12 cellular contexts compared by ENCODE assay signal in the genomic region with DNA sequence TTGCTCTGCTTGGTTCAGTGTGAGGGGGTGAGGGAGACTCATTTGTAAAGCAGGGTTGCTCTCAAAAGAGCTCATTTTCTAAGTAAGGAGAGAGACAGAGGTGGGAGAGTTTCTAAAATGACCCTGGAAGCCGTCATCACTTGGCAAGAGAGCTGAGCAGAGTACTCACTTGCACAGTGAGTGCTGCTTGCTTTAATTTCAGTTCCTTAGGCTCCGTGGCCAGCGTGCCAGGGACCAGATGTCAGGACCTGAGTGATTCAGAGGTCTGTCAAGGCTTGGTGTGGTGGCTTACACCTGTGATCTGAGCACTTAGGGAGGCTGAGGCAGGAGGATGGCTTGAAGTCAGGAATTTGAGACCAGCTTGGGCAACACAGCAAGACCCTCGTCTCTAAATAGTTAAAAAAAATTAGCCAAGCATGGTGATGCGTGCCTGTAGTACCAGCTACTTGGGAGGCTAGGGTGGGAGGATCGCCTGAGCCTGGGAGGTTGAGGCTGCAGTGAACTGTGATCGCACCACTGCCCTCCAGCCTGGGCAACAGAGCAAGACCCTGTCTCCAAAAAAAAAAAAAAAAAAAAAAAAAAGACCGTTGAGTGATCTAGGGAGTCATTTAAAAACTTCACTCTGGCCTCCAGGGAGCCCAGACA. TPM values are rescaled to one million over a fixed set of nuclear protein-coding genes. Genes with fewer than 3 reads are reported as not detected.
DNase-seq lines count a peak whose midpoint lies in the region; ATAC-seq and TF ChIP-seq lines count a peak whose summit lies in the region.
"Had no signal": no experiment of that assay in that cellular context is flagged by ENCODE, and none has a peak within 500 bp of the region (broad histone marks: within the 10 kb centered on the region; RNA-seq: fewer than 3 reads in every experiment).

No MANE protein-coding gene starts in this region.

- no peaks in the 10 kb centered on the region for H3K9me3 Mint-ChIP-seq in activated naive CD4-positive, alpha-beta T cell treated with anti-CD3 and anti-CD28 coated beads, Interleukin-2, amount 10 ng/mL, durations not matched to agents 7 days and 5 days
- no peaks in the 10 kb centered on the region for H3K9me3 Mint-ChIP-seq in endodermal cell
- no peaks in the 10 kb centered on the region for H3K9me3 Mint-ChIP-seq in stimulated activated effector memory CD8-positive, alpha-beta T cell treated with anti-CD3 and anti-CD28 coated beads, Interleukin-12 subunit alpha, Interleukin-12 subunit beta, amount 100 ng/mL, for 72 hours

- H3K4me3 ChIP-seq in PC-9, result peak overlapping the region; percentile 62; the same call in 1 of the 2 replicates
- peak overlapping the region; percentile 93 for H3K4me3 ChIP-seq in endodermal cell (ENCODE audit: low read length)

- H3K27ac ChIP-seq in PC-9, result no peak overlapping the region
- no peak overlapping the region for H3K27ac ChIP-seq in endodermal cell (ENCODE audit: low read depth, low read length)
- H3K27ac ChIP-seq: SK-N-MC had no signal

- H3K4me3 Mint-ChIP-seq in activated naive CD4-positive, alpha-beta T cell treated with anti-CD3 and anti-CD28 coated beads, Interleukin-2, amount 10 ng/mL, durations not matched to agents 7 days and 5 days, result peak overlapping the region; percentile 93
- H3K4me3 Mint-ChIP-seq in endodermal cell, result peak overlapping the region; percentile 78
- peak overlapping the region; percentile 93 for H3K4me3 Mint-ChIP-seq in stimulated activated effector memory CD8-positive, alpha-beta T cell treated with anti-CD3 and anti-CD28 coated beads, Interleukin-12 subunit alpha, Interleukin-12 subunit beta, amount 100 ng/mL, for 72 hours

- H2AFZ ChIP-seq in PC-9, result no peak overlapping the region

- H3K27me3 Mint-ChIP-seq in activated naive CD4-positive, alpha-beta T cell treated with anti-CD3 and anti-CD28 coated beads, Interleukin-2, amount 10 ng/mL, durations not matched to agents 7 days and 5 days, result peaks cover 12% of the 10 kb centered on the region
- H3K27me3 Mint-ChIP-seq in endodermal cell (ENCODE audit: insufficient read depth), result no peaks in the 10 kb centered on the region

- peaks cover 47% of the 10 kb centered on the region for H3K4me1 Mint-ChIP-seq in activated naive CD4-positive, alpha-beta T cell treated with anti-CD3 and anti-CD28 coated beads, Interleukin-2, amount 10 ng/mL, durations not matched to agents 7 days and 5 days
- peaks cover 14% of the 10 kb centered on the region for H3K4me1 Mint-ChIP-seq in endodermal cell
- peaks cover 26% of the 10 kb centered on the region for H3K4me1 Mint-ChIP-seq in stimulated activated effector memory CD8-positive, alpha-beta T cell treated with anti-CD3 and anti-CD28 coated beads, Interleukin-12 subunit alpha, Interleukin-12 subunit beta, amount 100 ng/mL, for 72 hours

- H3K27me3 ChIP-seq in PC-9 (ENCODE audit: insufficient read depth, low read depth) (no peaks in the 10 kb centered on the region), endodermal cell (ENCODE audit: control insufficient read depth, insufficient read depth, low read length, poor library complexity, severe bottlenecking) (no peaks in the 10 kb centered on the region)

- H3K9me3 ChIP-seq in PC-9 (ENCODE audit: insufficient read depth, low read depth), result no peaks in the 10 kb centered on the region
- H3K9me3 ChIP-seq in endodermal cell (ENCODE audit: control insufficient read depth, low read length), result no peaks in the 10 kb centered on the region

- H3K36me3 Mint-ChIP-seq in activated naive CD4-positive, alpha-beta T cell treated with anti-CD3 and anti-CD28 coated beads, Interleukin-2, amount 10 ng/mL, durations not matched to agents 7 days and 5 days, result peaks cover 21% of the 10 kb centered on the region
- H3K36me3 Mint-ChIP-seq in endodermal cell (ENCODE audit: low read depth), result peaks cover 28% of the 10 kb centered on the region
- H3K36me3 Mint-ChIP-seq in stimulated activated effector memory CD8-positive, alpha-beta T cell treated with anti-CD3 and anti-CD28 coated beads, Interleukin-12 subunit alpha, Interleukin-12 subunit beta, amount 100 ng/mL, for 72 hours, result peaks cover 5% of the 10 kb centered on the region

- peaks cover 5% of the 10 kb centered on the region; the same call in 1 of the 2 replicates for H3K4me1 ChIP-seq in PC-9 (replicated peaks; ENCODE audit: insufficient read depth)
- no peaks in the 10 kb centered on the region for H3K4me1 ChIP-seq in endodermal cell (ENCODE audit: control insufficient read depth, insufficient read depth, low read length)

- no peak overlapping the region for H3K9ac ChIP-seq in endodermal cell (ENCODE audit: extremely low read depth, low read length, poor library complexity, severe bottlenecking)

- BruUV-seq in PC-9 (replicated peaks; lab: Mats Ljungman, UMichigan), result no TSS peak

- no peak for TF ChIP-seq CTCF in PC-9 (conservative IDR thresholded peaks at IDR 0.05)
- TF ChIP-seq CTCF in endodermal cell (conservative IDR thresholded peaks at IDR 0.05), result no peak

- peaks cover 45% of the 10 kb centered on the region for H3F3A ChIP-seq in PC-9 (ENCODE audit: insufficient read depth, low read depth)

- WGBS in endodermal cell (ENCODE audit: insufficient coverage in 1 of 2, insufficient read length in 1 of 2), 2 experiments, result 85 to 86% methylated on average over 6 to 8 of the region's 8 CpGs

- CTCF ChIA-PET in activated naive CD4-positive, alpha-beta T cell treated with anti-CD3 and anti-CD28 coated beads, Interleukin-2, amount 10 ng/mL, durations not matched to agents 7 days and 5 days (lab: Charles Lee), result interaction anchor here (0.9 to 1.2 kb wide), 4 partner anchors 11 to 91 kb away, joined by 3 to 4 read pairs (median 3); a partner anchor contains a TSS
- CTCF ChIA-PET in PC-9 (lab: Charles Lee), result interaction anchor here (0.7 kb wide), 1 partner anchor 36 kb away, joined by 5 read pairs; no protein-coding TSS in a partner anchor

- no peaks in the 10 kb centered on the region for H3K9me2 ChIP-seq in PC-9 (ENCODE audit: insufficient read depth)

- peak overlapping the region; percentile 94 for H3K4me2 ChIP-seq in PC-9

- H3K36me3 ChIP-seq in PC-9 (ENCODE audit: low read depth), result no peaks in the 10 kb centered on the region
- H3K36me3 ChIP-seq in endodermal cell (ENCODE audit: control insufficient read depth, insufficient read depth, low read length), result peaks cover 25% of the 10 kb centered on the region

- DNase-seq in activated naive CD4-positive, alpha-beta T cell treated with anti-CD3 and anti-CD28 coated beads, Interleukin-2, amount 10 ng/mL, durations not matched to agents 7 days and 5 days, result no peak
- no peak for DNase-seq in activated naive CD4-positive, alpha-beta T cell treated with anti-CD3 and anti-CD28 coated beads, Interleukin-2, amount 50 U/mL, for 16 hours
- DNase-seq in PC-9, result no peak
- no peak for DNase-seq in endodermal cell
- DNase-seq in stimulated activated effector memory CD8-positive, alpha-beta T cell treated with anti-CD3 and anti-CD28 coated beads, Interleukin-12 subunit alpha, Interleukin-12 subunit beta, amount 100 ng/mL, for 72 hours (ENCODE audit: low spot score in 2 of 2), result no peak
- no peak for DNase-seq in central memory CD4-positive, alpha-beta T cell
- DNase-seq: NCI-H526 treated with DMSO at 0.1 percent for 48 hours; stimulated activated CD4-positive, alpha-beta T cell treated with anti-CD3 and anti-CD28 coated beads, Interleukin-2, amount 100 ng/mL, for 24 hours had no signal

- intact Hi-C loops in PC-9 (cut with micrococcal nuclease; ENCODE audit: unreplicated experiment), result no loop called here

- peak overlapping the region; percentile 98 for H3K27ac Mint-ChIP-seq in activated naive CD4-positive, alpha-beta T cell treated with anti-CD3 and anti-CD28 coated beads, Interleukin-2, amount 10 ng/mL, durations not matched to agents 7 days and 5 days
- peak overlapping the region; percentile 92 for H3K27ac Mint-ChIP-seq in endodermal cell
- peak overlapping the region; percentile 89 for H3K27ac Mint-ChIP-seq in stimulated activated effector memory CD8-positive, alpha-beta T cell treated with anti-CD3 and anti-CD28 coated beads, Interleukin-12 subunit alpha, Interleukin-12 subunit beta, amount 100 ng/mL, for 72 hours

- ATAC-seq in stimulated activated effector memory CD8-positive, alpha-beta T cell treated with anti-CD3 and anti-CD28 coated beads, Interleukin-12 subunit alpha, Interleukin-12 subunit beta, amount 100 ng/mL, for 72 hours, result no peak
- ATAC-seq in GM21526 (IDR thresholded peaks at IDR 0.05; ENCODE audit: low FRiP score, unreplicated experiment) (no peak), SK-N-SH treated with all-trans-retinoic acid at 6 μM for 48 hours (no peak)

- no peaks in the 10 kb centered on the region for H4K20me1 ChIP-seq in PC-9 (ENCODE audit: insufficient read depth)

- H3K79me2 ChIP-seq in PC-9 (ENCODE audit: low read depth), result no peaks in the 10 kb centered on the region

- POLR2A ChIA-PET in PC-9 (lab: Charles Lee; ENCODE audit: unreplicated experiment), result no interaction called here

TF ChIP-seq in SK-N-SH treated with all-trans-retinoic acid at 6 μM for 48 hours, 23 proteins besides CTCF, POLR2A, EP300 and RAD21:
- TF ChIP-seq RARB (CRISPR knock-in tag; IDR thresholded peaks at IDR 0.05) (no peak), ISL1 (CRISPR knock-in tag; IDR thresholded peaks at IDR 0.05) (no peak), ARNTL (CRISPR knock-in tag; IDR thresholded peaks at IDR 0.05; ENCODE audit: borderline replicate concordance, low read depth) (no peak)
- TF ChIP-seq, protein P1, sequence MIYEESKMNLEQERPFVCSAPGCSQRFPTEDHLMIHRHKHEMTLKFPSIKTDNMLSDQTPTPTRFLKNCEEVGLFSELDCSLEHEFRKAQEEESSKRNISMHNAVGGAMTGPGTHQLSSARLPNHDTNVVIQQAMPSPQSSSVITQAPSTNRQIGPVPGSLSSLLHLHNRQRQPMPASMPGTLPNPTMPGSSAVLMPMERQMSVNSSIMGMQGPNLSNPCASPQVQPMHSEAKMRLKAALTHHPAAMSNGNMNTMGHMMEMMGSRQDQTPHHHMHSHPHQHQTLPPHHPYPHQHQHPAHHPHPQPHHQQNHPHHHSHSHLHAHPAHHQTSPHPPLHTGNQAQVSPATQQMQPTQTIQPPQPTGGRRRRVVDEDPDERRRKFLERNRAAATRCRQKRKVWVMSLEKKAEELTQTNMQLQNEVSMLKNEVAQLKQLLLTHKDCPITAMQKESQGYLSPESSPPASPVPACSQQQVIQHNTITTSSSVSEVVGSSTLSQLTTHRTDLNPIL (CRISPR knock-in tag; IDR thresholded peaks at IDR 0.05; ENCODE audit: low read depth), result no peak
TF ChIP-seq in SK-N-SH treated with all-trans-retinoic acid at 6 μM for 48 hours: peak in this region for 0.

RNA-seq across cellular contexts. Expression of a gene that starts 10.7 kb away (rescaled TPM):
- total RNA-seq in PC-9 (2021) (17.4 and 18.0 TPM in 2 replicates), endodermal cell (10 to 100 TPM; 15.4 to 18.3 TPM)
- polyA plus RNA-seq in endodermal cell (2013, experiment 1 of 2), result 19.4 TPM
- 17.3 TPM for polyA plus RNA-seq in endodermal cell (2013, experiment 2 of 2)

RNA-seq across cellular contexts. Expression of a gene that starts 11.8 kb away (rescaled TPM):
- total RNA-seq in PC-9 (2021) (15.9 and 17.7 TPM in 2 replicates), endodermal cell (1 to 10 TPM; 5.1 to 6.3 TPM)
- 11.4 TPM for polyA plus RNA-seq in endodermal cell (2013, experiment 1 of 2)
- polyA plus RNA-seq in endodermal cell (2013, experiment 2 of 2), result 10.5 TPM

RNA-seq across cellular contexts. Expression of a gene that starts 24.0 kb away (rescaled TPM):
- total RNA-seq in PC-9 (2021) (0.23 TPM in 1 of 2 replicates, not detected in the other), endodermal cell (10 to 100 TPM; 36.6 to 70.0 TPM)
- polyA plus RNA-seq in endodermal cell (2013, experiment 1 of 2), result 17.0 TPM
- polyA plus RNA-seq in endodermal cell (2013, experiment 2 of 2), result 7.7 TPM
- total RNA-seq: H4 had no signal

RNA-seq across cellular contexts. Expression of a gene that starts 57.6 kb away (rescaled TPM):
- total RNA-seq in PC-9 (2021) (1.5 and 2.2 TPM in 2 replicates), endodermal cell (1 to 10 TPM; 2.0 to 4.0 TPM)
- 1.6 TPM for polyA plus RNA-seq in endodermal cell (2013, experiment 1 of 2)
- 1.7 TPM for polyA plus RNA-seq in endodermal cell (2013, experiment 2 of 2)

Comparison
In these comparisons a context has a peak if more than half of its experiments do, and no peak if none do; other contexts are left out.
1. RNA of a gene that starts 24.0 kb away (total RNA-seq): 36.6 to 70.0 TPM in endodermal cell; 0.23 TPM in PC-9; every median in the first group is over 10 times any median in the second.
2. Peak in every context shown above with its lines, with median percentiles within 50 percentile points of each other: H3K27ac Mint-ChIP-seq and H3K4me3 Mint-ChIP-seq.